In the genomic region with DNA sequence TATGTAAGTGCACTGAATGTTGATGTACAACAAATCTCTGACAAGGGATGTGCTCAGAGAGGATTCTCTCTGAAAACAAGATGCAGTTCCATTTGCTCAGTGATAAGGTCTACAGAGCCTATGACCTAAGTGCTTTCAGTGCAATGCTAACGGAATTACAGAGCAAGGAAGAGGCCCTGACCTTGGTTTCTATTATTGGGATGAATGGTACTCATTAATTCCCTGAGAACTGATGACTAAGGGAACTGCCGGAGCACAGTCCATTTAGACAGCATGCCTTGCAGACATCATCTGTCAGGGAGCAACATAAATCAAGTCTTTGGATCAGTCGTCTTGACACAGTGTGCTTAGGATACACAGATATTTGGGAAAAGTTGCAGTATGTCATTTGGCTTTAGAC, we compare ENCODE assay signal across 16 cellular contexts.
A peak's percentile ranks its signal among the peaks of the same experiment; 100 is the strongest.
DNase-seq lines count a peak whose midpoint lies in the region; ATAC-seq and TF ChIP-seq lines count a peak whose summit lies in the region.
"Had no signal": no experiment of that assay in that cellular context is flagged by ENCODE, and none has a peak within 500 bp of the region (broad histone marks: within the 10 kb centered on the region; RNA-seq: fewer than 3 reads in every experiment).

No MANE protein-coding gene starts in this region.

- peak; percentile 75 for DNase-seq in AG10803 (ENCODE audit: low read depth)
- peak; percentile 25 for DNase-seq in HS-5 (ENCODE audit: low read depth)
- no peak for DNase-seq in dorsolateral prefrontal cortex
- no peak for DNase-seq in left lobe of liver (ENCODE audit: low spot score)
- DNase-seq in left lung = no peak
- no peak for DNase-seq in stimulated activated CD4-positive, alpha-beta T cell treated with anti-CD3 and anti-CD28 coated beads, Interleukin-1b, Interleukin-23, amount 100 ng/mL, for 48 hours
- DNase-seq: activated CD4-positive, CD25-positive, alpha-beta regulatory T cell treated with anti-CD3 and anti-CD28 coated beads, Interleukin-2, amount 50 U/mL, for 72 hours; activated T-cell treated with anti-CD3 and anti-CD28 coated beads, Interleukin-2, amount 50 U/mL, for 72 hours; effector CD4-positive, alpha-beta T cell; Kasumi-1; NCI-H2081; stimulated activated CD4-positive, alpha-beta T cell treated with anti-CD3 and anti-CD28 coated beads, Interleukin-4, amount 100 ng/mL, for 1 hour; stimulated activated naive CD8-positive, alpha-beta T cell treated with anti-CD3 and anti-CD28 coated beads, Interleukin-15, Interleukin-2, amounts not matched to agents 100 U/mL and 50 U/mL, for 24 hours had no signal

- H3K27ac ChIP-seq in dorsolateral prefrontal cortex (peak overlapping the region in 46 of 59 donors; percentile 1 to 90 (median 54)), left lung (no peak overlapping the region)
- H3K27ac ChIP-seq: parathyroid adenoma had no signal

- H3K27me3 ChIP-seq in dorsolateral prefrontal cortex = no peaks in the 10 kb centered on the region
- no peaks in the 10 kb centered on the region for H3K27me3 ChIP-seq in left lung

- H3K4me1 ChIP-seq in left lung = no peaks in the 10 kb centered on the region
- H3K4me1 ChIP-seq: parathyroid adenoma had no signal

- intact Hi-C loops in dorsolateral prefrontal cortex (cut with DNase I) (loop anchor here (10.0 kb wide), 2 partner anchors 85 to 115 kb away; no protein-coding TSS in a partner anchor), left lung (cut with DNase I) (no loop called here)

- no peaks in the 10 kb centered on the region for H3K36me3 ChIP-seq in left lung

- no peaks in the 10 kb centered on the region for H3K9me3 ChIP-seq in left lung

- H3K4me3 ChIP-seq in AG10803 (ENCODE audit: low read length) (no peak overlapping the region), dorsolateral prefrontal cortex (peak overlapping the region in 1 of 59 donors; percentile 6), left lung (no peak overlapping the region)

- ATAC-seq in left lobe of liver (peak; percentile 58), left lung (no peak), GM18867 (IDR thresholded peaks at IDR 0.05; ENCODE audit: unreplicated experiment) (no peak), GM19023 (IDR thresholded peaks at IDR 0.05; ENCODE audit: unreplicated experiment) (no peak)
- ATAC-seq: activated T-cell treated with anti-CD3 and anti-CD28 coated beads, Interleukin-2, amount 50 U/mL, for 72 hours; stimulated activated naive CD8-positive, alpha-beta T cell treated with anti-CD3 and anti-CD28 coated beads, Interleukin-15, Interleukin-2, amounts not matched to agents 100 U/mL and 50 U/mL, for 24 hours had no signal

- TF ChIP-seq CTCF in AG10803 (conservative IDR thresholded peaks at IDR 0.05; ENCODE audit: low read length) (no peak), dorsolateral prefrontal cortex (IDR thresholded peaks at IDR 0.05 in 54 of 56, conservative IDR thresholded peaks at IDR 0.05 in 2 of 56; ENCODE audit: low read depth in 1 of 56, partially characterized antibody in 56 of 56) (no peak), left lung (IDR thresholded peaks at IDR 0.05) (no peak)

Comparison
In these comparisons a context has a peak if more than half of its experiments do, and no peak if none do; other contexts are left out.
1. DNase-seq: peak in AG10803 (single experiment) and HS-5 (single experiment); none in dorsolateral prefrontal cortex (0 of 10), left lobe of liver (single experiment), left lung (0 of 2) and stimulated activated CD4-positive, alpha-beta T cell treated with anti-CD3 and anti-CD28 coated beads, Interleukin-1b, Interleukin-23, amount 100 ng/mL, for 48 hours (single experiment).
2. H3K27ac ChIP-seq: peak in dorsolateral prefrontal cortex (46 of 59); none in left lung (0 of 2).
3. intact Hi-C loops: an anchor here in dorsolateral prefrontal cortex (10.0 kb wide); none called in left lung.